ENCODE assay signal across 10 cellular contexts in the genomic region with DNA sequence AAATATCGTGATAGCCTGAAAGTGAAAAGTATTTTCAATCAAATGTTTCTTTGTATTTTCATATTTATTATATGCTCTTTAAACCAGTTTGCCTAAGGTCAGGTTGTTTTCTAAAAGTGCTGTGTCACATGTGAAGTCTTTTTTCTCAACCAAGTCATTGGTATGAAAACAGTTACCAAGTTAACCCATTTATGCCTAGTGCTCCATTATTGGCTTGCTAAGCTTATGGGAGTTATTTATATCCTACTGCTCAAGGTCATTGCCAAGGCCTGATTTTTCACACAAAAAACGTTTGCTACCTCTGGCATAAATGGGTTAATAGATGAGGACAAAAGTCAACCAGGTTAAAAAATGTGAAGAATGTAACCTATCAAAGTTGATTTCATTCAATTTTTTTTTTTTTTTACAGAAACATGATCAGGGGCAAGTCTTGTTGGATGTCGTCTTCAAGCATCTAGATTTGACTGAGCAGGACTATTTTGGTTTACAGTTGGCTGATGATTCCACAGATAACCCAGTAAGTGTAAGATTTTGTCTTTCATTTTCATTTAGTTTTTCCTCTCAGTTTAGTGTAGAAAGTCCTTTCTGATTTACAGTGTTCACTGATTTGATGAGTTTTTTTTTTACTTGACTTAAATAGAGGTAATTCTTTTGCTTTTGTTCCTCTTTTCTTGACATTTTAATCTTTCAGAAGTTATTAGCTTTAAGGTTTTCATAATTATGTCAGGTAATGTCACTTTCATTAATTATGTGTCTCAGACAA.
DNase-seq lines count a peak whose midpoint lies in the region; ATAC-seq, FAIRE-seq and TF ChIP-seq lines count a peak whose summit lies in the region.
"Had no signal": no experiment of that assay in that cellular context is flagged by ENCODE, and none has a peak within 500 bp of the region (broad histone marks: within the 10 kb centered on the region; RNA-seq: fewer than 3 reads in every experiment).

No MANE protein-coding gene starts in this region.

- intact Hi-C loops in activated CD8-positive, alpha-beta T cell treated with anti-CD3 and anti-CD28 coated beads for 36 hours (cut with micrococcal nuclease): no loop called here
- intact Hi-C loops in left colon (cut with DNase I, micrococcal nuclease): no loop called here
- intact Hi-C loops in vagina (cut with DNase I): no loop called here

- H3K4me3 ChIP-seq in upper lobe of left lung (no peak overlapping the region), vagina (no peak overlapping the region)

- no peaks in the 10 kb centered on the region for H3K9me3 ChIP-seq in upper lobe of left lung
- no peaks in the 10 kb centered on the region for H3K9me3 ChIP-seq in vagina

- H3K36me3 ChIP-seq in upper lobe of left lung (no peaks in the 10 kb centered on the region), vagina (no peaks in the 10 kb centered on the region)

- no peak overlapping the region for H3K4me3 Mint-ChIP-seq in activated CD8-positive, alpha-beta T cell treated with anti-CD3 and anti-CD28 coated beads for 36 hours
- H3K4me3 Mint-ChIP-seq: brain had no signal

- DNase-seq in GM12891 (ENCODE audit: insufficient read length, low spot score) (peak; percentile 6), upper lobe of left lung (no peak), D341Med (ENCODE audit: low spot score) (no peak), left colon (no peak), vagina (ENCODE audit: extremely low spot score in 2 of 2) (no peak)
- no peak for DNase-seq in activated CD8-positive, alpha-beta T cell treated with anti-CD3 and anti-CD28 coated beads for 36 hours

- H3K27me3 ChIP-seq in upper lobe of left lung: no peaks in the 10 kb centered on the region
- H3K27me3 ChIP-seq in vagina: no peaks in the 10 kb centered on the region

- peaks cover 65% of the 10 kb centered on the region for H3K4me1 Mint-ChIP-seq in activated CD8-positive, alpha-beta T cell treated with anti-CD3 and anti-CD28 coated beads for 36 hours (ENCODE audit: low read depth)

- peaks cover 0 to 6% (median 2%) of the 10 kb centered on the region in 4 donors for H3K4me1 ChIP-seq in upper lobe of left lung
- peaks cover 13% of the 10 kb centered on the region for H3K4me1 ChIP-seq in vagina

- H3K27me3 Mint-ChIP-seq in activated CD8-positive, alpha-beta T cell treated with anti-CD3 and anti-CD28 coated beads for 36 hours: no peaks in the 10 kb centered on the region
- H3K27me3 Mint-ChIP-seq: brain had no signal

- TF ChIP-seq EP300 in upper lobe of left lung (IDR thresholded peaks at IDR 0.05): no peak

- TF ChIP-seq POLR2A in GM12891 (IDR thresholded peaks at IDR 0.05; ENCODE audit: low read depth, low read length): no peak
- no peak for TF ChIP-seq POLR2A in upper lobe of left lung (IDR thresholded peaks at IDR 0.05)
- TF ChIP-seq POLR2A in vagina (IDR thresholded peaks at IDR 0.05): no peak

- TF ChIP-seq CTCF in activated CD8-positive, alpha-beta T cell treated with anti-CD3 and anti-CD28 coated beads for 36 hours (IDR thresholded peaks at IDR 0.05): no peak
- TF ChIP-seq CTCF in upper lobe of left lung (IDR thresholded peaks at IDR 0.05) (no peak), vagina (IDR thresholded peaks at IDR 0.05) (no peak)

- H3K27ac ChIP-seq in upper lobe of left lung (no peak overlapping the region), vagina (no peak overlapping the region)
- H3K27ac ChIP-seq: VCaP had no signal

- FAIRE-seq in GM12891 (lab: Jason Lieb, UNC): peak; percentile 85

- peak overlapping the region; percentile 73 for H3K27ac Mint-ChIP-seq in activated CD8-positive, alpha-beta T cell treated with anti-CD3 and anti-CD28 coated beads for 36 hours
- H3K27ac Mint-ChIP-seq: brain had no signal

- H3K36me3 Mint-ChIP-seq in activated CD8-positive, alpha-beta T cell treated with anti-CD3 and anti-CD28 coated beads for 36 hours (ENCODE audit: low read depth): peaks cover 21% of the 10 kb centered on the region

- ATAC-seq in GM19395 (IDR thresholded peaks at IDR 0.05; ENCODE audit: unreplicated experiment): peak; percentile 89
- ATAC-seq in HG03025 (IDR thresholded peaks at IDR 0.05; ENCODE audit: low FRiP score, unreplicated experiment): peak; percentile 89
- peak; percentile 89 for ATAC-seq in activated CD8-positive, alpha-beta T cell treated with anti-CD3 and anti-CD28 coated beads for 36 hours
- no peak for ATAC-seq in upper lobe of left lung (ENCODE audit: low FRiP score in 2 of 2)
- ATAC-seq in left colon: no peak

- H3K9me3 Mint-ChIP-seq in activated CD8-positive, alpha-beta T cell treated with anti-CD3 and anti-CD28 coated beads for 36 hours: peaks cover 2% of the 10 kb centered on the region

- 66 to 74% methylated on average over 3 of the region's 3 CpGs for WGBS in upper lobe of left lung, 2 donors

- POLR2A ChIA-PET in activated CD8-positive, alpha-beta T cell treated with anti-CD3 and anti-CD28 coated beads for 36 hours (lab: Charles Lee): interaction anchor here (0.7 kb wide), 1 partner anchor 374 kb away, joined by 3 read pairs; no protein-coding TSS in a partner anchor

- CTCF ChIA-PET in activated CD8-positive, alpha-beta T cell treated with anti-CD3 and anti-CD28 coated beads for 36 hours (lab: Charles Lee): interaction anchor here (1.8 kb wide), 1 partner anchor 70 kb away, joined by 6 read pairs; no protein-coding TSS in a partner anchor

TF ChIP-seq in GM12891, 5 proteins besides CTCF, POLR2A, EP300 and RAD21:
- TF ChIP-seq POU2F2 (IDR thresholded peaks at IDR 0.05; ENCODE audit: low read depth, low read length): no peak
- TF ChIP-seq TAF1 (IDR thresholded peaks at IDR 0.05; ENCODE audit: low read depth, low read length): no peak
- no peak for TF ChIP-seq SPI1 (IDR thresholded peaks at IDR 0.05; ENCODE audit: low read depth, low read length)
- no peak for TF ChIP-seq PAX5 (IDR thresholded peaks at IDR 0.05; ENCODE audit: insufficient read depth, low read length, severe bottlenecking)
- no peak for TF ChIP-seq POLR2AphosphoS5 (IDR thresholded peaks at IDR 0.05; ENCODE audit: low read depth, low read length)
TF ChIP-seq in GM12891: peak in this region for 0.

Comparison
In these comparisons a context has a peak if more than half of its experiments do, and no peak if none do; other contexts are left out.
1. ATAC-seq: peak in GM19395 (single experiment), HG03025 (single experiment) and activated CD8-positive, alpha-beta T cell treated with anti-CD3 and anti-CD28 coated beads for 36 hours (single experiment); none in upper lobe of left lung (0 of 2) and left colon (single experiment).